In the genomic region with DNA sequence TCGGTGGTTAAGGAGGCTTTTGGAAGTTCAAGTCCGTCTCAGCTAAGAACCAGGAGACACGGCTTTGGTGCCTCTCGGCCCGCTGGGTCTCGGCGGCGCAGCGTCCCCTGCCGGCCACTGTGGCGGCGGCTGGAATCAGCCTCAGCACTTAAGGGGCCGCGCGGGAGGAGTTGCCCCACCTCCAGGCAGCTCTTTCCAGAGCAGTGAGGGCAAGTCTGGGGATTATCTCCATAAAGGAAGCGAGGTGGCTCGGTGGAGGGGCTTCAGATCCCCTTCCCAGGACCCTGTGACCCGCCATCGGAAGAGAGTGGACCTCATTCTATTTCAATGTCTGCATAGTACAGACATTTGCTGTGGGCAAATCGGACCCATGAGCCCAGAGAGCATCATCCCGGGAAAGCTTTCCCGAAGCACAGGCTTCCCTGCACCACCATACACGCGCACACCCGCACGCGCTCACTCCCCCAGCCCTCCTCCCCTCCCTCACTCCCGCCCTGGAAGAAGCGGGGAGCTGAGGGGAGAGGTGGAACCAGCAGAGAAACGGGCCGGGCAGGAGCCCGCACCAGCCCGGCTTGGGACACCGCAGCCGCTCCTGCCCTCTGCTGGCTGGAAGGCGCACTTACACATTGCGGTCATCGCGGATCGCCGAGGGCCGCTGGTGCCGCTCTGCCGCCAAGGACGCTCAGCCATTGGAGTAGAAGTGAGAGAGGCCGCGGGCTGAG, we compare ENCODE assay signal across 1 cellular context.
TF ChIP-seq lines count a peak whose summit lies in the region.

No MANE protein-coding gene starts in this region.

TF ChIP-seq in HepG2, 621 proteins besides CTCF, POLR2A, EP300 and RAD21 (continued from another document and continues in another):
- TF ChIP-seq DMTF1 (CRISPR knock-in tag; IDR thresholded peaks at IDR 0.05) (no peak), SAFB2 (CRISPR knock-in tag; IDR thresholded peaks at IDR 0.05; ENCODE audit: borderline replicate concordance, low read depth) (no peak), ZNF124 (CRISPR knock-in tag; IDR thresholded peaks at IDR 0.05) (no peak), NFYB (CRISPR knock-in tag; IDR thresholded peaks at IDR 0.05) (0 out of 2 replicates have a peak, but pooled peaks have one; percentile 38), KDM5B (CRISPR knock-in tag; IDR thresholded peaks at IDR 0.05; ENCODE audit: borderline replicate concordance) (peak; percentile 80), SPEN (CRISPR knock-in tag; IDR thresholded peaks at IDR 0.05; ENCODE audit: low read depth) (peak; percentile 66), NCOA2 (CRISPR knock-in tag; IDR thresholded peaks at IDR 0.05) (0 out of 2 replicates have a peak, but pooled peaks have one; percentile 6), SP1 (IDR thresholded peaks at IDR 0.05) (no peak), SP1 (CRISPR knock-in tag; IDR thresholded peaks at IDR 0.05) (no peak; the same call in 1 of the 2 replicates), ZFP41 (CRISPR knock-in tag; IDR thresholded peaks at IDR 0.05; ENCODE audit: borderline replicate concordance) (no peak), RFXAP (CRISPR knock-in tag; IDR thresholded peaks at IDR 0.05; ENCODE audit: borderline replicate concordance) (peak; percentile 79; the same call in 1 of the 2 replicates), ZNF7 (CRISPR knock-in tag; IDR thresholded peaks at IDR 0.05) (0 out of 2 replicates have a peak, but pooled peaks have one; percentile 12), NFIB (CRISPR knock-in tag; IDR thresholded peaks at IDR 0.05; ENCODE audit: borderline replicate concordance) (no peak), ZNF549 (CRISPR knock-in tag; IDR thresholded peaks at IDR 0.05) (0 out of 2 replicates have a peak, but pooled peaks have one; percentile 84), PTBP1 (IDR thresholded peaks at IDR 0.05; ENCODE audit: low read depth, low read length, poor library complexity, severe bottlenecking) (no peak), ZNF337 (CRISPR knock-in tag; IDR thresholded peaks at IDR 0.05; ENCODE audit: borderline replicate concordance, low read depth) (0 out of 2 replicates have a peak, but pooled peaks have one; percentile 38), RBFOX2 (IDR thresholded peaks at IDR 0.05; ENCODE audit: low read depth, low read length) (peak; percentile 46; the same call in 1 of the 2 replicates), FOXK2 (IDR thresholded peaks at IDR 0.05) (no peak), CREB3 (CRISPR knock-in tag; IDR thresholded peaks at IDR 0.05) (no peak), ZNF879 (CRISPR knock-in tag; IDR thresholded peaks at IDR 0.05) (no peak), MYNN (CRISPR knock-in tag; IDR thresholded peaks at IDR 0.05; ENCODE audit: low read depth) (no peak), ZNF691 (CRISPR knock-in tag; IDR thresholded peaks at IDR 0.05; ENCODE audit: borderline replicate concordance, low read depth) (peak; percentile 37; the same call in 1 of the 2 replicates), PHF20 (CRISPR knock-in tag; IDR thresholded peaks at IDR 0.05) (peak; percentile 69), ERF (CRISPR knock-in tag; IDR thresholded peaks at IDR 0.05) (no peak; the same call in 1 of the 2 replicates), FIP1L1 (IDR thresholded peaks at IDR 0.05; ENCODE audit: borderline replicate concordance, insufficient read depth, low read depth, low read length) (no peak), NR1H2 (CRISPR knock-in tag; IDR thresholded peaks at IDR 0.05; ENCODE audit: borderline replicate concordance, low read depth) (no peak), DR1 (CRISPR knock-in tag; IDR thresholded peaks at IDR 0.05) (no peak), SATB2 (CRISPR knock-in tag; IDR thresholded peaks at IDR 0.05) (0 out of 2 replicates have a peak, but pooled peaks have one; percentile 3), ZSCAN9 (CRISPR knock-in tag; IDR thresholded peaks at IDR 0.05; ENCODE audit: borderline replicate concordance) (no peak), EZH2 (conservative IDR thresholded peaks at IDR 0.05; ENCODE audit: low read depth, low read length) (no peak), ZNF891 (CRISPR knock-in tag; IDR thresholded peaks at IDR 0.05) (peak; percentile 13; the same call in 1 of the 2 replicates), ZNF275 (CRISPR knock-in tag; IDR thresholded peaks at IDR 0.05; ENCODE audit: borderline replicate concordance) (peak; percentile 68; the same call in 1 of the 2 replicates), RXRA (CRISPR knock-in tag; IDR thresholded peaks at IDR 0.05) (no peak; the same call in 1 of the 2 replicates), YEATS2 (CRISPR knock-in tag; IDR thresholded peaks at IDR 0.05; ENCODE audit: borderline replicate concordance) (no peak), PHF5A (CRISPR knock-in tag; IDR thresholded peaks at IDR 0.05; ENCODE audit: low read depth, unreplicated experiment) (no peak), ZNF292 (CRISPR knock-in tag; IDR thresholded peaks at IDR 0.05; ENCODE audit: borderline replicate concordance, low read depth) (no peak), ZNF24 (IDR thresholded peaks at IDR 0.05) (no peak), ATRX (CRISPR knock-in tag; IDR thresholded peaks at IDR 0.05; ENCODE audit: borderline replicate concordance) (no peak), ZNF772 (CRISPR knock-in tag; IDR thresholded peaks at IDR 0.05) (no peak; the same call in 1 of the 2 replicates), POLR2G (IDR thresholded peaks at IDR 0.05; ENCODE audit: low read depth, low read length) (no peak), SMARCE1 (IDR thresholded peaks at IDR 0.05; ENCODE audit: borderline replicate concordance) (no peak), MTA1 (CRISPR knock-in tag; IDR thresholded peaks at IDR 0.05; ENCODE audit: borderline replicate concordance) (no peak), ZZZ3 (CRISPR knock-in tag; IDR thresholded peaks at IDR 0.05; ENCODE audit: borderline replicate concordance) (peak; percentile 38; the same call in 1 of the 2 replicates), ZNF550 (CRISPR knock-in tag; IDR thresholded peaks at IDR 0.05; ENCODE audit: borderline replicate concordance) (no peak), MIER3 (CRISPR knock-in tag; IDR thresholded peaks at IDR 0.05; ENCODE audit: borderline replicate concordance) (0 out of 2 replicates have a peak, but pooled peaks have one; percentile 56), ZNF761 (CRISPR knock-in tag; conservative IDR thresholded peaks at IDR 0.05) (0 out of 2 replicates have a peak, but pooled peaks have one; percentile 62), ZNF607 (CRISPR knock-in tag; IDR thresholded peaks at IDR 0.05; ENCODE audit: borderline replicate concordance) (peak; percentile 65), STAT5B (CRISPR knock-in tag; IDR thresholded peaks at IDR 0.05) (no peak), SP140L (CRISPR knock-in tag; IDR thresholded peaks at IDR 0.05; ENCODE audit: borderline replicate concordance) (peak; percentile 55; the same call in 1 of the 2 replicates), IRF2 (CRISPR knock-in tag; IDR thresholded peaks at IDR 0.05) (peak; percentile 14; the same call in 1 of the 2 replicates), ZNF768 (CRISPR knock-in tag; IDR thresholded peaks at IDR 0.05) (peak; percentile 69; the same call in 1 of the 2 replicates), ZNF180 (CRISPR knock-in tag; IDR thresholded peaks at IDR 0.05; ENCODE audit: borderline replicate concordance, low read depth) (0 out of 2 replicates have a peak, but pooled peaks have one; percentile 27)
- TF ChIP-seq, protein P1, sequence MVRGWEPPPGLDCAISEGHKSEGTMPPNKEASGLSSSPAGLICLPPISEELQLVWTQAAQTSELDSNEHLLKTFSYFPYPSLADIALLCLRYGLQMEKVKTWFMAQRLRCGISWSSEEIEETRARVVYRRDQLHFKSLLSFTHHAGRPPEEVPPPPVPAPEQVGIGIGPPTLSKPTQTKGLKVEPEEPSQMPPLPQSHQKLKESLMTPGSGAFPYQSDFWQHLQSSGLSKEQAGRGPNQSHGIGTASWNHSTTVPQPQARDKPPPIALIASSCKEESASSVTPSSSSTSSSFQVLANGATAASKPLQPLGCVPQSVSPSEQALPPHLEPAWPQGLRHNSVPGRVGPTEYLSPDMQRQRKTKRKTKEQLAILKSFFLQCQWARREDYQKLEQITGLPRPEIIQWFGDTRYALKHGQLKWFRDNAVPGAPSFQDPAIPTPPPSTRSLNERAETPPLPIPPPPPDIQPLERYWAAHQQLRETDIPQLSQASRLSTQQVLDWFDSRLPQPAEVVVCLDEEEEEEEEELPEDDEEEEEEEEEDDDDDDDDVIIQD (CRISPR knock-in tag; IDR thresholded peaks at IDR 0.05; ENCODE audit: low read depth) = peak; percentile 33; the same call in 1 of the 2 replicates
- TF ChIP-seq, protein P2, sequence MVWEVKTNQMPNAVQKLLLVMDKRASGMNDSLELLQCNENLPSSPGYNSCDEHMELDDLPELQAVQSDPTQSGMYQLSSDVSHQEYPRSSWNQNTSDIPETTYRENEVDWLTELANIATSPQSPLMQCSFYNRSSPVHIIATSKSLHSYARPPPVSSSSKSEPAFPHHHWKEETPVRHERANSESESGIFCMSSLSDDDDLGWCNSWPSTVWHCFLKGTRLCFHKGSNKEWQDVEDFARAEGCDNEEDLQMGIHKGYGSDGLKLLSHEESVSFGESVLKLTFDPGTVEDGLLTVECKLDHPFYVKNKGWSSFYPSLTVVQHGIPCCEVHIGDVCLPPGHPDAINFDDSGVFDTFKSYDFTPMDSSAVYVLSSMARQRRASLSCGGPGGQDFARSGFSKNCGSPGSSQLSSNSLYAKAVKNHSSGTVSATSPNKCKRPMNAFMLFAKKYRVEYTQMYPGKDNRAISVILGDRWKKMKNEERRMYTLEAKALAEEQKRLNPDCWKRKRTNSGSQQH (CRISPR knock-in tag; IDR thresholded peaks at IDR 0.05; ENCODE audit: low read depth) = no peak; the same call in 1 of the 2 replicates
- TF ChIP-seq, protein P3, sequence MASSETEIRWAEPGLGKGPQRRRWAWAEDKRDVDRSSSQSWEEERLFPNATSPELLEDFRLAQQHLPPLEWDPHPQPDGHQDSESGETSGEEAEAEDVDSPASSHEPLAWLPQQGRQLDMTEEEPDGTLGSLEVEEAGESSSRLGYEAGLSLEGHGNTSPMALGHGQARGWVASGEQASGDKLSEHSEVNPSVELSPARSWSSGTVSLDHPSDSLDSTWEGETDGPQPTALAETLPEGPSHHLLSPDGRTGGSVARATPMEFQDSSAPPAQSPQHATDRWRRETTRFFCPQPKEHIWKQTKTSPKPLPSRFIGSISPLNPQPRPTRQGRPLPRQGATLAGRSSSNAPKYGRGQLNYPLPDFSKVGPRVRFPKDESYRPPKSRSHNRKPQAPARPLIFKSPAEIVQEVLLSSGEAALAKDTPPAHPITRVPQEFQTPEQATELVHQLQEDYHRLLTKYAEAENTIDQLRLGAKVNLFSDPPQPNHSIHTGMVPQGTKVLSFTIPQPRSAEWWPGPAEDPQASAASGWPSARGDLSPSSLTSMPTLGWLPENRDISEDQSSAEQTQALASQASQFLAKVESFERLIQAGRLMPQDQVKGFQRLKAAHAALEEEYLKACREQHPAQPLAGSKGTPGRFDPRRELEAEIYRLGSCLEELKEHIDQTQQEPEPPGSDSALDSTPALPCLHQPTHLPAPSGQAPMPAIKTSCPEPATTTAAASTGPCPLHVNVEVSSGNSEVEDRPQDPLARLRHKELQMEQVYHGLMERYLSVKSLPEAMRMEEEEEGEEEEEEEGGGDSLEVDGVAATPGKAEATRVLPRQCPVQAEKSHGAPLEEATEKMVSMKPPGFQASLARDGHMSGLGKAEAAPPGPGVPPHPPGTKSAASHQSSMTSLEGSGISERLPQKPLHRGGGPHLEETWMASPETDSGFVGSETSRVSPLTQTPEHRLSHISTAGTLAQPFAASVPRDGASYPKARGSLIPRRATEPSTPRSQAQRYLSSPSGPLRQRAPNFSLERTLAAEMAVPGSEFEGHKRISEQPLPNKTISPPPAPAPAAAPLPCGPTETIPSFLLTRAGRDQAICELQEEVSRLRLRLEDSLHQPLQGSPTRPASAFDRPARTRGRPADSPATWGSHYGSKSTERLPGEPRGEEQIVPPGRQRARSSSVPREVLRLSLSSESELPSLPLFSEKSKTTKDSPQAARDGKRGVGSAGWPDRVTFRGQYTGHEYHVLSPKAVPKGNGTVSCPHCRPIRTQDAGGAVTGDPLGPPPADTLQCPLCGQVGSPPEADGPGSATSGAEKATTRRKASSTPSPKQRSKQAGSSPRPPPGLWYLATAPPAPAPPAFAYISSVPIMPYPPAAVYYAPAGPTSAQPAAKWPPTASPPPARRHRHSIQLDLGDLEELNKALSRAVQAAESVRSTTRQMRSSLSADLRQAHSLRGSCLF (CRISPR knock-in tag; IDR thresholded peaks at IDR 0.05; ENCODE audit: borderline replicate concordance) = no peak; the same call in 1 of the 2 replicates
